In the genomic region with DNA sequence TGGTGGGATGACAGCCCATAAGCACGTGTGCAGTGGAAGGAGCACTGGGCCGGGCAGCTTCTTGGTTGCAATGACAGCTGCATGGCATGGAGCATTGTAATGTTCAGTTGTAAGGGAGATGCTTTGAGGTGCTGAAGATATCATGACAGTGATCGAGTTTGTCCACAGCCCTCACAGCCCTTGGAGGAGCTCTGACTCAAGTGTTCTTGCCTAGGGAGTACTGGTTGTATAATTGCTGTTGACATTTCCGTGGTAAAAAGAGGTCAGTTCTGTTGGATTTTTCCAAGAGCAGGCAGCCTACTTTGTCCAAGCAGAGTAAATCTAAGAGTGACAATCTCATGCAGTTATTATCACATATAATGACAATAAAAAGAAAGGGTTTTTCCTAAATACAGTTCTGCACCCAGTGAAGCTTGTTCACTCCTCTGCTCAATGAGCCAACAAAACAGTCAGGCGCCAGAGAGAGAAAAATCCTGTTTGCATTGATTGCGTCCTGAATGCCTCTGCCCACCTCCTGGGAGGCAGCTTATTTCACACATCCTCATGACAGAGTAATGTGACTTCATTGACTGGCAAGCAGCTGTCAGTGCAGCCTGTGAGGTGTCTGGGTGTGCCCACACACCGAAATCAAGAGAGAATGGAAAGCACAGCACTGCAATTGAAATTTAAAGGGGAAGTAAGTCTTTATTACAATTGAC, we compare ENCODE assay signal across 19 cellular contexts.
DNase-seq lines count a peak whose midpoint lies in the region; ATAC-seq, FAIRE-seq and TF ChIP-seq lines count a peak whose summit lies in the region.
"Had no signal": no experiment of that assay in that cellular context is flagged by ENCODE, and none has a peak within 500 bp of the region (broad histone marks: within the 10 kb centered on the region; RNA-seq: fewer than 3 reads in every experiment).

No MANE protein-coding gene starts in this region.

- H3K4me3 ChIP-seq in bronchial epithelial cell (ENCODE audit: low read depth, low read length): no peak overlapping the region
- H3K4me3 ChIP-seq: sigmoid colon had no signal

- no peak for ATAC-seq in GM21717 (IDR thresholded peaks at IDR 0.05; ENCODE audit: unreplicated experiment)
- ATAC-seq: naive thymus-derived CD8-positive, alpha-beta T cell; stimulated activated memory B cell treated with anti-CD40 and anti-IgM and Interleukin-4, amounts not matched to agents 10 μg/mL and 1 μg/mL and 100 μg/mL, for 72 hours had no signal

- H3K36me3 ChIP-seq in bronchial epithelial cell (ENCODE audit: control insufficient read depth, insufficient read depth, low read length): no peaks in the 10 kb centered on the region
- H3K36me3 ChIP-seq: sigmoid colon had no signal

- TF ChIP-seq CTCF in bronchial epithelial cell (IDR thresholded peaks at IDR 0.05; ENCODE audit: insufficient read depth, low read length, severe bottlenecking): no peak

- peaks cover 3% of the 10 kb centered on the region for H3K27me3 ChIP-seq in bronchial epithelial cell (ENCODE audit: control insufficient read depth, insufficient read depth, low read length)
- H3K27me3 ChIP-seq: sigmoid colon had no signal

- DNase-seq in COR-L47 (lab: John Stamatoyannopoulos, UW) (peak; percentile 90), NCI-H2081 (lab: John Stamatoyannopoulos, UW) (peak; percentile 81 to 93), bronchial epithelial cell (ENCODE audit: low read depth) (peak; percentile 10), midbrain (lab: John Stamatoyannopoulos, UW) (peak; percentile 20), GM03348 (ENCODE audit: low spot score) (no peak), activated gamma-delta T cell treated with Interleukin-2 at 50 U/mL for 16 hours (no peak)
- no peak for DNase-seq in activated CD8-positive, alpha-beta memory T cell treated with anti-CD3 and anti-CD28 coated beads for 24 hours
- DNase-seq: activated naive CD8-positive, alpha-beta T cell treated with anti-CD3 and anti-CD28 coated beads, Interleukin-2, amount 10 ng/mL, durations not matched to agents 7 days and 5 days; Caco-2; kidney; naive thymus-derived CD8-positive, alpha-beta T cell; NCI-H446; sigmoid colon had no signal

- FAIRE-seq in bronchial epithelial cell (lab: Jason Lieb, UNC): no peak
- FAIRE-seq: GM18507, GM19239, kidney, RCC 7860, urothelium cell line had no signal

Comparison
In these comparisons a context has a peak if more than half of its experiments do, and no peak if none do; other contexts are left out.
1. DNase-seq: peak in COR-L47 (single experiment), NCI-H2081 (2 of 2), bronchial epithelial cell (single experiment) and midbrain (single experiment); none in activated CD8-positive, alpha-beta memory T cell treated with anti-CD3 and anti-CD28 coated beads for 24 hours (single experiment), GM03348 (single experiment) and activated gamma-delta T cell treated with Interleukin-2 at 50 U/mL for 16 hours (single experiment).